Comparison of ENCODE assay signal across 34 cellular contexts in the genomic region with DNA sequence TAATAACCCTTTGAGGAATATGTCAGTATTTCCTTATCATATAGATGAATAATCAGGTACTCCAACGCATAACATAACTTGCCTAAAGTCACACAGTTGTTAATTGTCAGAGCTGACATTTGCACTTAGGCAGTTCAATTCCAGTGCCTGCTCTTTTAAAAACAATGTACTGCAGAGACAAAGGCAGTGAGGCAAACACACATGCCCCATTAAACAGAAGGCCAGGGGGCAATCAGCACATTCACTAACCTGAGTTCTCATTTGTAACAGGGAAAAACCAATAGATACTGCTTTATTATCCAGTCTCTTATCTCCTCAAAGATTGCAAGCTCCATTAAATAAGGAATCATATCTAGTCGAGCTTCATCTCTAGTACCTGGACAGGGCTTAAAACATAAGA.
"Had no signal": no experiment of that assay in that cellular context is flagged by ENCODE, and none has a peak within 500 bp of the region (broad histone marks: within the 10 kb centered on the region; RNA-seq: fewer than 3 reads in every experiment).

No MANE protein-coding gene starts in this region.

- H3K4me1 ChIP-seq: body of pancreas, breast epithelium, SJCRH30 had no signal

- H3K27me3 Mint-ChIP-seq: activated CD4-positive, alpha-beta memory T cell treated with anti-CD3 and anti-CD28 coated beads, Interleukin-2, amount 10 ng/mL, durations not matched to agents 7 days and 5 days; activated CD8-positive, alpha-beta memory T cell treated with anti-CD3 and anti-CD28 coated beads, Interleukin-2, amount 10 ng/mL, durations not matched to agents 7 days and 5 days; activated naive CD4-positive, alpha-beta T cell treated with anti-CD3 and anti-CD28 coated beads, Interleukin-2, amount 50 U/mL, for 24 hours; activated naive CD8-positive, alpha-beta T cell treated with anti-CD3 and anti-CD28 coated beads, Interleukin-2, amount 10 ng/mL, durations not matched to agents 7 days and 5 days; activated T-helper 17 cell treated with anti-CD3 and anti-CD28 coated beads, Interleukin-2, amount 50 U/mL, for 72 hours; IgD-negative memory B cell had no signal

- H3K36me3 Mint-ChIP-seq: activated CD8-positive, alpha-beta memory T cell treated with anti-CD3 and anti-CD28 coated beads, Interleukin-2, amount 10 ng/mL, durations not matched to agents 7 days and 5 days; activated naive CD4-positive, alpha-beta T cell treated with anti-CD3 and anti-CD28 coated beads, Interleukin-2, amount 50 U/mL, for 24 hours; activated naive CD8-positive, alpha-beta T cell treated with anti-CD3 and anti-CD28 coated beads, Interleukin-2, amount 10 ng/mL, durations not matched to agents 7 days and 5 days; IgD-negative memory B cell had no signal

- H3K27ac Mint-ChIP-seq: activated CD4-positive, alpha-beta memory T cell treated with anti-CD3 and anti-CD28 coated beads, Interleukin-2, amount 10 ng/mL, durations not matched to agents 7 days and 5 days; activated CD8-positive, alpha-beta memory T cell treated with anti-CD3 and anti-CD28 coated beads, Interleukin-2, amount 10 ng/mL, durations not matched to agents 7 days and 5 days; activated naive CD4-positive, alpha-beta T cell treated with anti-CD3 and anti-CD28 coated beads, Interleukin-2, amount 50 U/mL, for 24 hours; activated naive CD8-positive, alpha-beta T cell treated with anti-CD3 and anti-CD28 coated beads, Interleukin-2, amount 10 ng/mL, durations not matched to agents 7 days and 5 days; activated T-helper 17 cell treated with anti-CD3 and anti-CD28 coated beads, Interleukin-2, amount 50 U/mL, for 72 hours; IgD-negative memory B cell had no signal

- H3K9me3 ChIP-seq: body of pancreas, breast epithelium, SJCRH30 had no signal

- H3K27me3 ChIP-seq: body of pancreas, breast epithelium, SJCRH30 had no signal

- ATAC-seq: activated CD8-positive, alpha-beta memory T cell treated with anti-CD3 and anti-CD28 coated beads, Interleukin-2, amount 10 ng/mL, durations not matched to agents 7 days and 5 days; activated T-helper 17 cell treated with anti-CD3 and anti-CD28 coated beads, Interleukin-2, amount 50 U/mL, for 72 hours; body of pancreas had no signal

- H3K4me3 Mint-ChIP-seq: activated CD4-positive, alpha-beta memory T cell treated with anti-CD3 and anti-CD28 coated beads, Interleukin-2, amount 10 ng/mL, durations not matched to agents 7 days and 5 days; activated CD8-positive, alpha-beta memory T cell treated with anti-CD3 and anti-CD28 coated beads, Interleukin-2, amount 10 ng/mL, durations not matched to agents 7 days and 5 days; activated naive CD4-positive, alpha-beta T cell treated with anti-CD3 and anti-CD28 coated beads, Interleukin-2, amount 50 U/mL, for 24 hours; activated naive CD8-positive, alpha-beta T cell treated with anti-CD3 and anti-CD28 coated beads, Interleukin-2, amount 10 ng/mL, durations not matched to agents 7 days and 5 days; activated T-helper 17 cell treated with anti-CD3 and anti-CD28 coated beads, Interleukin-2, amount 50 U/mL, for 72 hours; IgD-negative memory B cell had no signal

- H3K4me1 Mint-ChIP-seq: activated CD4-positive, alpha-beta memory T cell treated with anti-CD3 and anti-CD28 coated beads, Interleukin-2, amount 10 ng/mL, durations not matched to agents 7 days and 5 days; activated CD8-positive, alpha-beta memory T cell treated with anti-CD3 and anti-CD28 coated beads, Interleukin-2, amount 10 ng/mL, durations not matched to agents 7 days and 5 days; activated naive CD4-positive, alpha-beta T cell treated with anti-CD3 and anti-CD28 coated beads, Interleukin-2, amount 50 U/mL, for 24 hours; activated naive CD8-positive, alpha-beta T cell treated with anti-CD3 and anti-CD28 coated beads, Interleukin-2, amount 10 ng/mL, durations not matched to agents 7 days and 5 days; activated T-helper 17 cell treated with anti-CD3 and anti-CD28 coated beads, Interleukin-2, amount 50 U/mL, for 72 hours; IgD-negative memory B cell had no signal

- DNase-seq: activated CD4-positive, alpha-beta memory T cell treated with anti-CD3 and anti-CD28 coated beads, Interleukin-2, amount 10 ng/mL, durations not matched to agents 7 days and 5 days; activated CD4-positive, alpha-beta T cell treated with anti-CD3 and anti-CD28 coated beads for 1 hour; activated CD4-positive, alpha-beta T cell treated with anti-CD3 and anti-CD28 coated beads for 48 hours; activated CD4-positive, CD25-positive, alpha-beta regulatory T cell; activated CD8-positive, alpha-beta memory T cell treated with anti-CD3 and anti-CD28 coated beads for 24 hours; activated CD8-positive, alpha-beta memory T cell treated with anti-CD3 and anti-CD28 coated beads, Interleukin-2, amount 10 ng/mL, durations not matched to agents 7 days and 5 days; activated CD8-positive, alpha-beta memory T cell treated with anti-CD3 and anti-CD28 coated beads, Interleukin-2, amount 50 U/mL, for 48 hours; activated effector memory CD4-positive, alpha-beta T cell treated with anti-CD3 and anti-CD28 coated beads, Interleukin-2, amount 50 U/mL, for 16 hours; activated naive CD4-positive, alpha-beta T cell; activated naive CD8-positive, alpha-beta T cell treated with anti-CD3 and anti-CD28 coated beads, Interleukin-2, amount 10 ng/mL, durations not matched to agents 7 days and 5 days; activated T-cell treated with anti-CD3 and anti-CD28 coated beads, Interleukin-2, amount 50 U/mL, for 48 hours; amygdala; body of pancreas; Karpas-422; KBM-7; NCI-H1092 treated with DMSO at 0.1 percent for 48 hours; NCI-H1694; NCI-H1930; NCI-H2081 treated with DMSO at 0.1 percent for 48 hours; NCI-H2171; NCI-H2227 treated with DMSO at 0.1 percent for 48 hours; NCI-H446; NCI-H510A treated with DMSO at 0.1 percent for 48 hours; NCI-H526 treated with DMSO at 0.1 percent for 48 hours; OCI-M1; SHP77; SJCRH30; T1000; WERI-Rb-1 had no signal

- H3K27ac ChIP-seq: body of pancreas, breast epithelium, SJCRH30, SK-N-MC, WERI-Rb-1 had no signal

- H3K36me3 ChIP-seq: breast epithelium, SJCRH30, WERI-Rb-1 had no signal

- H3K9me3 Mint-ChIP-seq: activated naive CD8-positive, alpha-beta T cell treated with anti-CD3 and anti-CD28 coated beads, Interleukin-2, amount 10 ng/mL, durations not matched to agents 7 days and 5 days had no signal

- H3K4me3 ChIP-seq: body of pancreas, breast epithelium, SJCRH30, SK-N-MC had no signal
